ENCODE assay signal across 26 cellular contexts in genomic region chr20:6212903-6213302, GRCh38.
"Had no signal": no experiment of that assay in that cellular context is flagged by ENCODE, and none has a peak within 500 bp of the region (broad histone marks: within the 10 kb centered on the region; RNA-seq: fewer than 3 reads in every experiment).

No MANE protein-coding gene starts in this region.

- H3K36me3 ChIP-seq: brain microvascular endothelial cell, heart right ventricle, left ventricle myocardium inferior, transverse colon had no signal

- H3K27ac ChIP-seq: brain microvascular endothelial cell, heart right ventricle, left ventricle myocardium inferior, transverse colon had no signal

- H3K27ac Mint-ChIP-seq: activated CD4-positive, alpha-beta memory T cell treated with anti-CD3 and anti-CD28 coated beads, Interleukin-2, amount 10 ng/mL, durations not matched to agents 7 days and 5 days; activated CD4-positive, alpha-beta T cell treated with anti-CD3 and anti-CD28 coated beads, Interleukin-2, amount 10 ng/mL, durations not matched to agents 7 days and 5 days; activated naive CD4-positive, alpha-beta T cell treated with anti-CD3 and anti-CD28 coated beads, Interleukin-2, amount 10 ng/mL, durations not matched to agents 7 days and 5 days; activated naive CD8-positive, alpha-beta T cell treated with anti-CD3 and anti-CD28 coated beads, Interleukin-2, amount 10 ng/mL, durations not matched to agents 7 days and 5 days; activated T-cell treated with anti-CD3 and anti-CD28 coated beads, Interleukin-2, amount 50 U/mL, for 24 hours; dendritic cell treated with granulocyte-macrophage colony-stimulating factor and Interleukin-4, amounts not matched to agents 40 ng/mL and 50 ng/mL, for 4 days; endodermal cell; natural killer cell treated with Interleukin-12 subunit alpha and Interleukin-12 subunit beta and Interleukin-15 and Interleukin-18, amount 100 ng/mL, for 72 hours had no signal

- H3K4me1 Mint-ChIP-seq: activated CD4-positive, alpha-beta memory T cell treated with anti-CD3 and anti-CD28 coated beads, Interleukin-2, amount 10 ng/mL, durations not matched to agents 7 days and 5 days; activated CD4-positive, alpha-beta T cell treated with anti-CD3 and anti-CD28 coated beads, Interleukin-2, amount 10 ng/mL, durations not matched to agents 7 days and 5 days; activated naive CD4-positive, alpha-beta T cell treated with anti-CD3 and anti-CD28 coated beads, Interleukin-2, amount 10 ng/mL, durations not matched to agents 7 days and 5 days; activated naive CD8-positive, alpha-beta T cell treated with anti-CD3 and anti-CD28 coated beads, Interleukin-2, amount 10 ng/mL, durations not matched to agents 7 days and 5 days; endodermal cell had no signal

- DNase-seq: activated CD4-positive, alpha-beta memory T cell treated with anti-CD3 and anti-CD28 coated beads, Interleukin-2, amount 10 ng/mL, durations not matched to agents 7 days and 5 days; activated CD4-positive, alpha-beta T cell treated with anti-CD3 and anti-CD28 coated beads for 1 hour; activated CD4-positive, alpha-beta T cell treated with anti-CD3 and anti-CD28 coated beads, Interleukin-2, amount 10 ng/mL, durations not matched to agents 7 days and 5 days; activated CD8-positive, alpha-beta memory T cell treated with anti-CD3 and anti-CD28 coated beads, Interleukin-2, amount 50 U/mL, for 48 hours; activated gamma-delta T cell; activated naive CD4-positive, alpha-beta T cell treated with anti-CD3 and anti-CD28 coated beads, Interleukin-2, amount 10 ng/mL, durations not matched to agents 7 days and 5 days; activated naive CD8-positive, alpha-beta T cell treated with anti-CD3 and anti-CD28 coated beads, Interleukin-2, amount 10 ng/mL, durations not matched to agents 7 days and 5 days; activated T-cell treated with anti-CD3 and anti-CD28 coated beads, Interleukin-2, amount 50 U/mL, for 24 hours; brain microvascular endothelial cell; caudate nucleus; endodermal cell; foreskin fibroblast; heart right ventricle; left ventricle myocardium inferior; stimulated activated CD4-positive, alpha-beta T cell treated with anti-CD3 and anti-CD28 coated beads, Interleukin-15, amount 100 ng/mL, for 24 hours; stimulated activated CD4-positive, alpha-beta T cell treated with anti-CD3 and anti-CD28 coated beads, Interleukin-2, amount 100 ng/mL, for 24 hours; stimulated activated naive CD4-positive, alpha-beta T cell; T-helper 1 cell; T-helper 9 cell; transverse colon had no signal

- H3K36me3 Mint-ChIP-seq: activated naive CD4-positive, alpha-beta T cell treated with anti-CD3 and anti-CD28 coated beads, Interleukin-2, amount 10 ng/mL, durations not matched to agents 7 days and 5 days; activated naive CD8-positive, alpha-beta T cell treated with anti-CD3 and anti-CD28 coated beads, Interleukin-2, amount 10 ng/mL, durations not matched to agents 7 days and 5 days; natural killer cell treated with Interleukin-12 subunit alpha and Interleukin-12 subunit beta and Interleukin-15 and Interleukin-18, amount 100 ng/mL, for 72 hours had no signal

- H3K27me3 Mint-ChIP-seq: activated CD4-positive, alpha-beta memory T cell treated with anti-CD3 and anti-CD28 coated beads, Interleukin-2, amount 10 ng/mL, durations not matched to agents 7 days and 5 days; activated CD4-positive, alpha-beta T cell treated with anti-CD3 and anti-CD28 coated beads, Interleukin-2, amount 10 ng/mL, durations not matched to agents 7 days and 5 days; activated naive CD4-positive, alpha-beta T cell treated with anti-CD3 and anti-CD28 coated beads, Interleukin-2, amount 10 ng/mL, durations not matched to agents 7 days and 5 days; activated naive CD8-positive, alpha-beta T cell treated with anti-CD3 and anti-CD28 coated beads, Interleukin-2, amount 10 ng/mL, durations not matched to agents 7 days and 5 days; dendritic cell treated with granulocyte-macrophage colony-stimulating factor and Interleukin-4, amounts not matched to agents 40 ng/mL and 50 ng/mL, for 4 days had no signal

- H3K4me3 Mint-ChIP-seq: activated CD4-positive, alpha-beta memory T cell treated with anti-CD3 and anti-CD28 coated beads, Interleukin-2, amount 10 ng/mL, durations not matched to agents 7 days and 5 days; activated CD4-positive, alpha-beta T cell treated with anti-CD3 and anti-CD28 coated beads, Interleukin-2, amount 10 ng/mL, durations not matched to agents 7 days and 5 days; activated naive CD4-positive, alpha-beta T cell treated with anti-CD3 and anti-CD28 coated beads, Interleukin-2, amount 10 ng/mL, durations not matched to agents 7 days and 5 days; activated naive CD8-positive, alpha-beta T cell treated with anti-CD3 and anti-CD28 coated beads, Interleukin-2, amount 10 ng/mL, durations not matched to agents 7 days and 5 days; activated T-cell treated with anti-CD3 and anti-CD28 coated beads, Interleukin-2, amount 50 U/mL, for 24 hours; dendritic cell treated with granulocyte-macrophage colony-stimulating factor and Interleukin-4, amounts not matched to agents 40 ng/mL and 50 ng/mL, for 4 days; endodermal cell; natural killer cell treated with Interleukin-12 subunit alpha and Interleukin-12 subunit beta and Interleukin-15 and Interleukin-18, amount 100 ng/mL, for 72 hours had no signal

- H3K9me3 Mint-ChIP-seq: activated CD4-positive, alpha-beta memory T cell treated with anti-CD3 and anti-CD28 coated beads, Interleukin-2, amount 10 ng/mL, durations not matched to agents 7 days and 5 days; activated CD4-positive, alpha-beta T cell treated with anti-CD3 and anti-CD28 coated beads, Interleukin-2, amount 10 ng/mL, durations not matched to agents 7 days and 5 days; activated naive CD4-positive, alpha-beta T cell treated with anti-CD3 and anti-CD28 coated beads, Interleukin-2, amount 10 ng/mL, durations not matched to agents 7 days and 5 days had no signal

- H3K9me3 ChIP-seq: mucosa of descending colon, transverse colon had no signal

- H3K27me3 ChIP-seq: brain microvascular endothelial cell, heart right ventricle, transverse colon had no signal

- H3K4me3 ChIP-seq: heart right ventricle, left ventricle myocardium inferior, lung, mucosa of descending colon, transverse colon had no signal

- H3K4me1 ChIP-seq: heart right ventricle, left ventricle myocardium inferior, transverse colon had no signal

- ATAC-seq: esophagus mucosa, heart right ventricle, mucosa of descending colon, right cardiac atrium had no signal
